27 cellular contexts compared by ENCODE assay signal in genomic region chr16:10390867-10391266, GRCh38. TPM values are rescaled to one million over a fixed set of nuclear protein-coding genes. Genes with fewer than 3 reads are reported as not detected.
DNase-seq lines count a peak whose midpoint lies in the region; ATAC-seq and TF ChIP-seq lines count a peak whose summit lies in the region.
"Had no signal": no experiment of that assay in that cellular context is flagged by ENCODE, and none has a peak within 500 bp of the region (broad histone marks: within the 10 kb centered on the region; RNA-seq: fewer than 3 reads in every experiment).

No MANE protein-coding gene starts in this region.

- H4K20me1 ChIP-seq in DND-41 (ENCODE audit: insufficient read depth, low read length), result no peaks in the 10 kb centered on the region

- no peaks in the 10 kb centered on the region for H3K9me3 ChIP-seq in CD4-positive, alpha-beta T cell (ENCODE audit: control insufficient read depth, low read length)
- H3K9me3 ChIP-seq in DND-41 (ENCODE audit: insufficient read depth, low read length, severe bottlenecking), result no peaks in the 10 kb centered on the region
- H3K9me3 ChIP-seq: Caco-2, SJCRH30 had no signal

- H3K4me3 ChIP-seq in DND-41 (ENCODE audit: low read depth in 1 of 2, low read length in 2 of 2), result no peak overlapping the region
- H3K4me3 ChIP-seq: GM12878, SJCRH30 had no signal

- no peaks in the 10 kb centered on the region for H3K27me3 ChIP-seq in CD4-positive, alpha-beta T cell (ENCODE audit: control insufficient read depth, insufficient read depth, low read length)
- H3K27me3 ChIP-seq in DND-41 (ENCODE audit: insufficient read depth, low read length, poor library complexity), result peaks cover 3% of the 10 kb centered on the region
- H3K27me3 ChIP-seq: SJCRH30 had no signal

- ATAC-seq in CD4-positive, alpha-beta T cell (ENCODE audit: poor library complexity), result no peak
- no peak for ATAC-seq in DND-41 (ENCODE audit: insufficient read depth, low read depth)
- ATAC-seq in activated CD8-positive, alpha-beta T cell treated with anti-CD3 and anti-CD28 coated beads, Interleukin-2, amount 10 ng/mL, durations not matched to agents 7 days and 5 days, result no peak
- ATAC-seq in HG03460 (IDR thresholded peaks at IDR 0.05; ENCODE audit: unreplicated experiment), result no peak
- no peak for ATAC-seq in GM19455 (IDR thresholded peaks at IDR 0.05; ENCODE audit: unreplicated experiment)
- ATAC-seq: GM12878, PC-3, Right ventricle myocardium inferior, SK-N-SH treated with all-trans-retinoic acid at 6 μM for 48 hours had no signal

- H3K4me1 Mint-ChIP-seq in activated naive CD4-positive, alpha-beta T cell treated with anti-CD3 and anti-CD28 coated beads, Interleukin-2, amount 50 U/mL, for 24 hours, result peaks cover 62% of the 10 kb centered on the region
- H3K4me1 Mint-ChIP-seq in CD4-positive, alpha-beta T cell (ENCODE audit: low read depth), result peaks cover 69% of the 10 kb centered on the region
- peaks cover 37% of the 10 kb centered on the region for H3K4me1 Mint-ChIP-seq in activated CD8-positive, alpha-beta T cell treated with anti-CD3 and anti-CD28 coated beads, Interleukin-2, amount 10 ng/mL, durations not matched to agents 7 days and 5 days (ENCODE audit: low read depth)

- peaks cover 37% of the 10 kb centered on the region for H3K36me3 Mint-ChIP-seq in activated naive CD4-positive, alpha-beta T cell treated with anti-CD3 and anti-CD28 coated beads, Interleukin-2, amount 50 U/mL, for 24 hours
- peaks cover 85% of the 10 kb centered on the region for H3K36me3 Mint-ChIP-seq in CD4-positive, alpha-beta T cell (ENCODE audit: low read depth)
- peaks cover 53% of the 10 kb centered on the region for H3K36me3 Mint-ChIP-seq in activated CD8-positive, alpha-beta T cell treated with anti-CD3 and anti-CD28 coated beads, Interleukin-2, amount 10 ng/mL, durations not matched to agents 7 days and 5 days (ENCODE audit: low read depth)

- intact Hi-C loops in CD4-positive, alpha-beta T cell (cut with DNase I, micrococcal nuclease), result no loop called here

- H3K79me2 ChIP-seq in DND-41 (ENCODE audit: insufficient read depth, low read length), result peaks cover 31% of the 10 kb centered on the region

- peaks cover 43% of the 10 kb centered on the region for H3K4me1 ChIP-seq in DND-41 (ENCODE audit: insufficient read depth, low read length)
- H3K4me1 ChIP-seq: Caco-2, SJCRH30 had no signal

- no peak overlapping the region for H3K9ac ChIP-seq in DND-41 (ENCODE audit: low read depth, low read length)

- H3K27ac Mint-ChIP-seq in activated naive CD4-positive, alpha-beta T cell treated with anti-CD3 and anti-CD28 coated beads, Interleukin-2, amount 50 U/mL, for 24 hours, result peak overlapping the region; percentile 47
- H3K27ac Mint-ChIP-seq in CD4-positive, alpha-beta T cell, result peak overlapping the region; percentile 61
- peak overlapping the region; percentile 60 for H3K27ac Mint-ChIP-seq in activated CD8-positive, alpha-beta T cell treated with anti-CD3 and anti-CD28 coated beads, Interleukin-2, amount 10 ng/mL, durations not matched to agents 7 days and 5 days

- H3K27ac ChIP-seq in CD4-positive, alpha-beta T cell (ENCODE audit: low read depth, low read length), result no peak overlapping the region
- peak overlapping the region; percentile 38; the same call in 1 of the 2 replicates for H3K27ac ChIP-seq in DND-41 (ENCODE audit: low read length)
- H3K27ac ChIP-seq: HL-60, SJCRH30 had no signal

- no peak overlapping the region for H2AFZ ChIP-seq in DND-41 (ENCODE audit: low read depth, low read length)

- H3K36me3 ChIP-seq in DND-41 (ENCODE audit: insufficient read depth, low read length), result peaks cover 8% of the 10 kb centered on the region; the same call in 1 of the 2 replicates
- H3K36me3 ChIP-seq: SJCRH30 had no signal

- H3K4me2 ChIP-seq in DND-41 (ENCODE audit: insufficient read depth, low read length), result no peak overlapping the region

- H3K9me3 Mint-ChIP-seq in activated naive CD4-positive, alpha-beta T cell treated with anti-CD3 and anti-CD28 coated beads, Interleukin-2, amount 50 U/mL, for 24 hours, result peaks cover 10% of the 10 kb centered on the region
- H3K9me3 Mint-ChIP-seq in CD4-positive, alpha-beta T cell, result peaks cover under 1% of the 10 kb centered on the region
- H3K9me3 Mint-ChIP-seq in activated CD8-positive, alpha-beta T cell treated with anti-CD3 and anti-CD28 coated beads, Interleukin-2, amount 10 ng/mL, durations not matched to agents 7 days and 5 days (ENCODE audit: insufficient read depth), result no peaks in the 10 kb centered on the region

- no peak overlapping the region for H3K4me3 Mint-ChIP-seq in activated naive CD4-positive, alpha-beta T cell treated with anti-CD3 and anti-CD28 coated beads, Interleukin-2, amount 50 U/mL, for 24 hours
- H3K4me3 Mint-ChIP-seq in CD4-positive, alpha-beta T cell, result peak overlapping the region; percentile 67
- no peak overlapping the region for H3K4me3 Mint-ChIP-seq in activated CD8-positive, alpha-beta T cell treated with anti-CD3 and anti-CD28 coated beads, Interleukin-2, amount 10 ng/mL, durations not matched to agents 7 days and 5 days

- no peak for DNase-seq in activated naive CD4-positive, alpha-beta T cell (lab: John Stamatoyannopoulos, UW)
- no peak for DNase-seq in CD4-positive, alpha-beta T cell
- no peak for DNase-seq in DND-41
- no peak for DNase-seq in activated CD8-positive, alpha-beta T cell treated with anti-CD3 and anti-CD28 coated beads, Interleukin-2, amount 10 ng/mL, durations not matched to agents 7 days and 5 days
- DNase-seq in NCI-H2227 treated with DMSO at 0.1 percent for 48 hours (lab: John Stamatoyannopoulos, UW), result no peak
- DNase-seq: Caco-2; EL; GDM1; Karpas-422; NCI-H1092 treated with DMSO at 0.1 percent for 48 hours; NCI-H1436; NCI-H187; NCI-H2081 treated with DMSO at 0.1 percent for 48 hours; NCI-H2171 treated with DMSO at 0.1 percent for 48 hours; NCI-H524; NCI-H748 treated with DMSO at 0.1 percent for 48 hours; NK-92 treated with Interleukin-12 subunit alpha and Interleukin-12 subunit beta, amount 100 ng/mL, for 24 hours; PC-3; SJCRH30 had no signal

- H3K27me3 Mint-ChIP-seq in activated naive CD4-positive, alpha-beta T cell treated with anti-CD3 and anti-CD28 coated beads, Interleukin-2, amount 50 U/mL, for 24 hours, result no peaks in the 10 kb centered on the region
- no peaks in the 10 kb centered on the region for H3K27me3 Mint-ChIP-seq in CD4-positive, alpha-beta T cell
- no peaks in the 10 kb centered on the region for H3K27me3 Mint-ChIP-seq in activated CD8-positive, alpha-beta T cell treated with anti-CD3 and anti-CD28 coated beads, Interleukin-2, amount 10 ng/mL, durations not matched to agents 7 days and 5 days (ENCODE audit: low read depth)

- POLR2A ChIA-PET in CD4-positive, alpha-beta T cell (lab: Charles Lee), result interaction anchor here (1.0 kb wide), 1 partner anchor 83 kb away, joined by 3 read pairs; no protein-coding TSS in a partner anchor
- POLR2A ChIA-PET in activated CD8-positive, alpha-beta T cell treated with anti-CD3 and anti-CD28 coated beads, Interleukin-2, amount 10 ng/mL, durations not matched to agents 7 days and 5 days (lab: Charles Lee), result interaction anchor here (0.5 kb wide), 1 partner anchor 1629 kb away, joined by 4 read pairs; no protein-coding TSS in a partner anchor

- TF ChIP-seq CTCF in CD4-positive, alpha-beta T cell (IDR thresholded peaks at IDR 0.05), result no peak
- TF ChIP-seq CTCF in DND-41 (IDR thresholded peaks at IDR 0.05; ENCODE audit: borderline replicate concordance, extremely low read depth, low read length, poor library complexity, severe bottlenecking), result no peak

- CTCF ChIA-PET in CD4-positive, alpha-beta T cell (lab: Charles Lee), result no interaction called here
- CTCF ChIA-PET in activated CD8-positive, alpha-beta T cell treated with anti-CD3 and anti-CD28 coated beads, Interleukin-2, amount 10 ng/mL, durations not matched to agents 7 days and 5 days (lab: Charles Lee), result interaction anchor here (1.5 to 1.6 kb wide), 2 partner anchors 76 to 119 kb away, joined by 3 to 6 read pairs; no protein-coding TSS in a partner anchor

RNA-seq across cellular contexts. Expression of gene ATF7IP2, which starts 5.0 kb away (rescaled TPM):
- 10 to 100 TPM; 82.9 to 86.9 TPM for total RNA-seq in CD4-positive, alpha-beta T cell
- total RNA-seq in activated CD8-positive, alpha-beta T cell treated with anti-CD3 and anti-CD28 coated beads, Interleukin-2, amount 10 ng/mL, durations not matched to agents 7 days and 5 days, result 10 to 100 TPM; 30.1 to 31.3 TPM
- total RNA-seq: M059J, SJCRH30 had no signal
